ENCODE assay signal across 8 cellular contexts in genomic region chr2:30230855-30231725, GRCh38. TPM values are rescaled to one million over a fixed set of nuclear protein-coding genes. Genes with fewer than 3 reads are reported as not detected.
DNase-seq lines count a peak whose midpoint lies in the region; ATAC-seq and TF ChIP-seq lines count a peak whose summit lies in the region.

Gene LBH, plus strand, starts transcription at chr2:30231534. Its CDS starts 205 bp downstream, at chr2:30231739.

- peak within 1 kb of the TSS; percentile 98 for H3K4me3 ChIP-seq in coronary artery

- H3K36me3 Mint-ChIP-seq in activated CD4-positive, alpha-beta T cell treated with anti-CD3 and anti-CD28 coated beads, Interleukin-2, amount 10 ng/mL, durations not matched to agents 24 days and 14 days (ENCODE audit: low read depth) = peaks cover 33% of the 10 kb centered on the region

- ATAC-seq in GM18499 (IDR thresholded peaks at IDR 0.05; ENCODE audit: insufficient read depth, unreplicated experiment) (peak; percentile 31), HG02938 (IDR thresholded peaks at IDR 0.05; ENCODE audit: unreplicated experiment) (peak; percentile 36), left lobe of liver (peak; percentile 81)

- DNase-seq in NCI-H2171 (lab: John Stamatoyannopoulos, UW) = peak; percentile 83
- peak; percentile 94 for DNase-seq in activated CD4-positive, alpha-beta T cell treated with anti-CD3 and anti-CD28 coated beads, Interleukin-2, amount 10 ng/mL, durations not matched to agents 24 days and 14 days
- DNase-seq in coronary artery (ENCODE audit: low spot score) = peak; percentile 94
- peak; percentile 74 for DNase-seq in left lobe of liver (ENCODE audit: low spot score)
- peak; percentile 88 for DNase-seq in stimulated activated CD4-positive, alpha-beta T cell treated with anti-CD3 and anti-CD28 coated beads, Interleukin-2, amount 100 ng/mL, for 4 hours (ENCODE audit: low read depth)
- no peak for DNase-seq in DMS153 (lab: John Stamatoyannopoulos, UW)

- peak within 1 kb of the TSS; percentile 84 for H3K4me3 Mint-ChIP-seq in activated CD4-positive, alpha-beta T cell treated with anti-CD3 and anti-CD28 coated beads, Interleukin-2, amount 10 ng/mL, durations not matched to agents 24 days and 14 days

- H3K27ac ChIP-seq in coronary artery = peak within 1 kb of the TSS; percentile 90 to 99

- peaks cover 58% of the 10 kb centered on the region for H3K4me1 Mint-ChIP-seq in activated CD4-positive, alpha-beta T cell treated with anti-CD3 and anti-CD28 coated beads, Interleukin-2, amount 10 ng/mL, durations not matched to agents 24 days and 14 days

- TF ChIP-seq CTCF in coronary artery (IDR thresholded peaks at IDR 0.05) = no peak

- no peaks in the 10 kb centered on the region for H3K27me3 Mint-ChIP-seq in activated CD4-positive, alpha-beta T cell treated with anti-CD3 and anti-CD28 coated beads, Interleukin-2, amount 10 ng/mL, durations not matched to agents 24 days and 14 days

- no peaks in the 10 kb centered on the region for H3K9me3 Mint-ChIP-seq in activated CD4-positive, alpha-beta T cell treated with anti-CD3 and anti-CD28 coated beads, Interleukin-2, amount 10 ng/mL, durations not matched to agents 24 days and 14 days

- peak within 1 kb of the TSS; percentile 89 for H3K27ac Mint-ChIP-seq in activated CD4-positive, alpha-beta T cell treated with anti-CD3 and anti-CD28 coated beads, Interleukin-2, amount 10 ng/mL, durations not matched to agents 24 days and 14 days

- intact Hi-C loops in activated CD4-positive, alpha-beta T cell treated with anti-CD3 and anti-CD28 coated beads, Interleukin-2, amount 10 ng/mL, durations not matched to agents 24 days and 14 days (cut with micrococcal nuclease) = loop anchor here (1.0 kb wide), 3 partner anchors 23 to 191 kb away; no protein-coding TSS in a partner anchor

RNA-seq across cellular contexts. Expression of gene LBH, which starts in this region (rescaled TPM):
- total RNA-seq in activated CD4-positive, alpha-beta T cell treated with anti-CD3 and anti-CD28 coated beads, Interleukin-2, amount 10 ng/mL, durations not matched to agents 24 days and 14 days = 176 and 184 TPM in 2 replicates
- 7.6 TPM for total RNA-seq in left lobe of liver

Comparison
In these comparisons a context has a peak if more than half of its experiments do, and no peak if none do; other contexts are left out.
1. RNA of gene LBH (total RNA-seq): 176 to 184 TPM in activated CD4-positive, alpha-beta T cell treated with anti-CD3 and anti-CD28 coated beads, Interleukin-2, amount 10 ng/mL, durations not matched to agents 24 days and 14 days; 7.6 TPM in left lobe of liver (single experiment); every median in the first group is over 10 times any median in the second.
2. ATAC-seq: peak in every context shown above with its lines; median percentile 81 in left lobe of liver; 36 in HG02938; 31 in GM18499.